ENCODE assay signal across 16 cellular contexts in the genomic region with DNA sequence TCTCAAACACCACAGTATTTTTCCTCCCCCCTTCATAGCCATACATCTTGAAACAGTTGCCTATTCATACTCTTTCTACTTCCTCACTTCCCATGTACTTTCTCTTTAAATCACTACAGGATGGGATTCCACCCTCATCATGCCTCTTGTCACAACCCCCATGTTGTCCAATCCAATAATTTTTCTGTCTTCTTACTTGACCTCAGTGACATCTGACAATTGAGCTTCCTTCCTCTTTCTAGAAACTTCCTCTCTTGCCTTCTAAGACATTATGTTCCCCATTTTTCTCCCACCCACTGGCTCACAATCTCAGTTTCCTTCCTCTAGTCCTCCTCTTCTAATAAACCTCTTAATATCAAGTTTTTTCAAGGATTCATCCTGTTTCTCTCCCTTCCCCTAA. TPM values are rescaled to one million over a fixed set of nuclear protein-coding genes. Genes with fewer than 3 reads are reported as not detected.
DNase-seq lines count a peak whose midpoint lies in the region; ATAC-seq and TF ChIP-seq lines count a peak whose summit lies in the region.
"Had no signal": no experiment of that assay in that cellular context is flagged by ENCODE, and none has a peak within 500 bp of the region (broad histone marks: within the 10 kb centered on the region; RNA-seq: fewer than 3 reads in every experiment).

No MANE protein-coding gene starts in this region.

- intact Hi-C loops in CD14-positive monocyte (cut with micrococcal nuclease): no loop called here

- H3K27me3 Mint-ChIP-seq in CD14-positive monocyte (ENCODE audit: low read depth in 3 of 3) (no peaks in the 10 kb centered on the region), WTC11 (ENCODE audit: low read depth) (no peaks in the 10 kb centered on the region), memory B cell (no peaks in the 10 kb centered on the region)
- H3K27me3 Mint-ChIP-seq: activated naive CD8-positive, alpha-beta T cell had no signal

- H3K4me3 Mint-ChIP-seq in CD14-positive monocyte (peak overlapping the region in 1 of 2 donors; percentile 77), WTC11 (no peak overlapping the region), memory B cell (peak overlapping the region; percentile 32)
- H3K4me3 Mint-ChIP-seq: activated naive CD8-positive, alpha-beta T cell had no signal

- peaks cover 60% of the 10 kb centered on the region for H3K4me1 Mint-ChIP-seq in CD14-positive monocyte
- H3K4me1 Mint-ChIP-seq in WTC11: peaks cover 55% of the 10 kb centered on the region
- H3K4me1 Mint-ChIP-seq in memory B cell: peaks cover 42% of the 10 kb centered on the region

- H3K27ac Mint-ChIP-seq in CD14-positive monocyte (peak overlapping the region; percentile 80 to 97 (median 94)), WTC11 (peak overlapping the region; percentile 57; the same call in 1 of the 2 replicates), memory B cell (peak overlapping the region; percentile 81)
- H3K27ac Mint-ChIP-seq: activated naive CD8-positive, alpha-beta T cell had no signal

- ATAC-seq in WTC11: no peak
- ATAC-seq in memory B cell (ENCODE audit: low read depth): peak; percentile 78
- ATAC-seq in HG03469 (IDR thresholded peaks at IDR 0.05; ENCODE audit: unreplicated experiment): no peak

- TF ChIP-seq CTCF in CD14-positive monocyte (IDR thresholded peaks at IDR 0.05) (no peak), WTC11 (IDR thresholded peaks at IDR 0.05) (no peak)

- POLR2A ChIA-PET in WTC11 (lab: Charles Lee): no interaction called here

- peak; percentile 66 for DNase-seq in CD14-positive monocyte (ENCODE audit: low spot score)
- peak; percentile 94 to 96 for DNase-seq in Kasumi-1 (lab: John Stamatoyannopoulos, UW)
- no peak for DNase-seq in WTC11 (ENCODE audit: low spot score)
- peak in 1 of 2 donors; percentile 47 for DNase-seq in memory B cell (ENCODE audit: low spot score in 2 of 2)
- DNase-seq in NCI-H146 treated with DMSO at 0.1 percent for 48 hours (lab: John Stamatoyannopoulos, UW; ENCODE audit: unreplicated experiment): no peak
- no peak for DNase-seq in NCI-H526 treated with DMSO at 0.1 percent for 48 hours (lab: John Stamatoyannopoulos, UW)
- no peak for DNase-seq in NCI-H510A treated with DMSO at 0.1 percent for 48 hours (lab: John Stamatoyannopoulos, UW)
- DNase-seq: BE2C; caudate nucleus; hypothalamus; NCI-H1417; NCI-H524 treated with DMSO at 0.1 percent for 48 hours; SHP77; stimulated activated naive CD4-positive, alpha-beta T cell treated with Interleukin-2 at 50 U/mL for 16 hours had no signal

- H3K9me3 Mint-ChIP-seq in CD14-positive monocyte (peaks cover 0 to 11% (median 8%) of the 10 kb centered on the region in 7 donors), WTC11 (no peaks in the 10 kb centered on the region), memory B cell (peaks cover 6% of the 10 kb centered on the region)

- H3K36me3 Mint-ChIP-seq in CD14-positive monocyte: peaks cover 12 to 14% of the 10 kb centered on the region in 2 donors
- peaks cover 5% of the 10 kb centered on the region for H3K36me3 Mint-ChIP-seq in WTC11
- H3K36me3 Mint-ChIP-seq in memory B cell: peaks cover 20% of the 10 kb centered on the region

- CTCF ChIA-PET in WTC11 (lab: Charles Lee): interaction anchor here (1.0 kb wide), 1 partner anchor 10 kb away, joined by 3 read pairs; no protein-coding TSS in a partner anchor

TF ChIP-seq in WTC11, 78 proteins besides CTCF, POLR2A, EP300 and RAD21:
- no peak for TF ChIP-seq HMGXB4 (CRISPR knock-in tag; IDR thresholded peaks at IDR 0.05)
- no peak for TF ChIP-seq ARID4B (CRISPR knock-in tag; IDR thresholded peaks at IDR 0.05; ENCODE audit: borderline replicate concordance)
- TF ChIP-seq ATF2 (CRISPR knock-in tag; IDR thresholded peaks at IDR 0.05; ENCODE audit: borderline replicate concordance, low read depth): no peak
- no peak for TF ChIP-seq SOX15 (CRISPR knock-in tag; IDR thresholded peaks at IDR 0.05)
- TF ChIP-seq, protein P1, sequence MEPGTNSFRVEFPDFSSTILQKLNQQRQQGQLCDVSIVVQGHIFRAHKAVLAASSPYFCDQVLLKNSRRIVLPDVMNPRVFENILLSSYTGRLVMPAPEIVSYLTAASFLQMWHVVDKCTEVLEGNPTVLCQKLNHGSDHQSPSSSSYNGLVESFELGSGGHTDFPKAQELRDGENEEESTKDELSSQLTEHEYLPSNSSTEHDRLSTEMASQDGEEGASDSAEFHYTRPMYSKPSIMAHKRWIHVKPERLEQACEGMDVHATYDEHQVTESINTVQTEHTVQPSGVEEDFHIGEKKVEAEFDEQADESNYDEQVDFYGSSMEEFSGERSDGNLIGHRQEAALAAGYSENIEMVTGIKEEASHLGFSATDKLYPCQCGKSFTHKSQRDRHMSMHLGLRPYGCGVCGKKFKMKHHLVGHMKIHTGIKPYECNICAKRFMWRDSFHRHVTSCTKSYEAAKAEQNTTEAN (CRISPR knock-in tag; IDR thresholded peaks at IDR 0.05): no peak

RNA-seq across cellular contexts. Expression of gene C2CD5, which starts 5.3 kb away (rescaled TPM):
- polyA plus RNA-seq in CD14-positive monocyte: 10 to 100 TPM; 13.0 to 13.6 TPM
- total RNA-seq in WTC11 (2021): 47.5 to 49.3 TPM (median 48.1 TPM) in 3 replicates

Comparison
In these comparisons a context has a peak if more than half of its experiments do, and no peak if none do; other contexts are left out.
1. DNase-seq: peak in CD14-positive monocyte (single experiment) and Kasumi-1 (2 of 2); none in WTC11 (single experiment), NCI-H146 treated with DMSO at 0.1 percent for 48 hours (single experiment), NCI-H526 treated with DMSO at 0.1 percent for 48 hours (single experiment) and NCI-H510A treated with DMSO at 0.1 percent for 48 hours (single experiment).
2. Peak in every context shown above with its lines, with median percentiles within 50 percentile points of each other: H3K27ac Mint-ChIP-seq.